Comparison of ENCODE assay signal across 13 cellular contexts in genomic region chr15:75542386-75542797, GRCh38. TPM values are rescaled to one million over a fixed set of nuclear protein-coding genes. Genes with fewer than 3 reads are reported as not detected.
DNase-seq lines count a peak whose midpoint lies in the region; ATAC-seq and TF ChIP-seq lines count a peak whose summit lies in the region.
"Had no signal": no experiment of that assay in that cellular context is flagged by ENCODE, and none has a peak within 500 bp of the region (broad histone marks: within the 10 kb centered on the region; RNA-seq: fewer than 3 reads in every experiment).

No MANE protein-coding gene starts in this region.

- H4K20me1 ChIP-seq in OCI-LY7 (ENCODE audit: insufficient read depth, low read length) = no peaks in the 10 kb centered on the region

- H3K36me3 ChIP-seq in HUES48 (ENCODE audit: control insufficient read depth, insufficient read depth, low read length) (no peaks in the 10 kb centered on the region), OCI-LY7 (ENCODE audit: insufficient read depth, low read length) (peaks cover 2% of the 10 kb centered on the region)

- no peak overlapping the region for H2AFZ ChIP-seq in OCI-LY7 (ENCODE audit: low read length)

- H3K9ac ChIP-seq in HUES48 (ENCODE audit: low read depth, low read length) = no peak overlapping the region

- DNase-seq in caudate nucleus (lab: John Stamatoyannopoulos, UW) = peak in 16 of 61 donors; percentile 1 to 73 (median 9)
- peak; percentile 18 for DNase-seq in iPS-NIHi7 (ENCODE audit: extremely low spot score)
- peak; percentile 53 for DNase-seq in superior temporal gyrus (ENCODE audit: extremely low spot score)
- no peak for DNase-seq in OCI-LY7 (ENCODE audit: low spot score)
- DNase-seq in coronary artery (ENCODE audit: low spot score) = no peak
- DNase-seq: activated B cell treated with CpG ODN at 0.5 μM for 24 hours, activated T-cell treated with anti-CD3 and anti-CD28 coated beads for 4 hours, NCI-H2171 had no signal

- no peaks in the 10 kb centered on the region for H3K9me3 ChIP-seq in HUES48 (ENCODE audit: control insufficient read depth, insufficient read depth, low read length)
- H3K9me3 ChIP-seq in OCI-LY7 (ENCODE audit: low read length) = no peaks in the 10 kb centered on the region

- CTCF ChIA-PET in OCI-LY7 (lab: Charles Lee; ENCODE audit: unreplicated experiment) = no interaction called here

- H3K4me3 ChIP-seq in HUES48 (ENCODE audit: low read depth, low read length) (no peak overlapping the region), OCI-LY7 (ENCODE audit: low read depth, low read length, poor library complexity, severe bottlenecking) (no peak overlapping the region), coronary artery (no peak overlapping the region)

- intact Hi-C loops in OCI-LY7 (cut with micrococcal nuclease; ENCODE audit: unreplicated experiment) = no loop called here

- BruUV-seq in OCI-LY7 (replicated peaks; lab: Mats Ljungman, UMichigan) = no TSS peak

- H3K4me1 ChIP-seq in HUES48 (ENCODE audit: control insufficient read depth, insufficient read depth, low read length) = no peaks in the 10 kb centered on the region
- H3K4me1 ChIP-seq in OCI-LY7 (ENCODE audit: insufficient read depth, low read length, poor library complexity, severe bottlenecking) = no peaks in the 10 kb centered on the region

- TF ChIP-seq CTCF in OCI-LY7 (conservative IDR thresholded peaks at IDR 0.05; ENCODE audit: low read length) = no peak
- no peak for TF ChIP-seq CTCF in coronary artery (IDR thresholded peaks at IDR 0.05)

- POLR2A ChIA-PET in OCI-LY7 (lab: Charles Lee) = no interaction called here

- H3K9me2 ChIP-seq in OCI-LY7 (ENCODE audit: insufficient read depth, low read length) = no peaks in the 10 kb centered on the region

- no peaks in the 10 kb centered on the region for H3K79me2 ChIP-seq in OCI-LY7 (ENCODE audit: insufficient read depth, low read depth, low read length)

- ATAC-seq in HG02571 (IDR thresholded peaks at IDR 0.05; ENCODE audit: unreplicated experiment) = no peak
- ATAC-seq in GM18511 (IDR thresholded peaks at IDR 0.05; ENCODE audit: unreplicated experiment) = no peak

- peak overlapping the region; percentile 50 for H3K27ac ChIP-seq in HUES48 (ENCODE audit: low read depth, low read length)
- H3K27ac ChIP-seq in caudate nucleus (ENCODE audit: low read depth, low read length) = peak overlapping the region; percentile 86
- no peak overlapping the region for H3K27ac ChIP-seq in OCI-LY7 (ENCODE audit: low read depth, low read length, poor library complexity, severe bottlenecking)
- peak overlapping the region in 1 of 2 donors; percentile 57 for H3K27ac ChIP-seq in coronary artery
- H3K27ac ChIP-seq: epithelial cell of prostate, RWPE1 had no signal

- H3K27me3 ChIP-seq in HUES48 (ENCODE audit: control insufficient read depth, insufficient read depth, low read length) = no peaks in the 10 kb centered on the region

- H3K4me2 ChIP-seq in OCI-LY7 (ENCODE audit: low read length) = no peak overlapping the region

RNA-seq across cellular contexts. Expression of gene PTPN9, which starts 36.7 kb away (rescaled TPM):
- total RNA-seq in OCI-LY7 (2014; rRNA removed; shearing (Covaris generic)) = 12.5 and 16.5 TPM in 2 replicates
- 38.5 and 39.2 TPM in 2 replicates for total RNA-seq in OCI-LY7 (2022)

Comparison
In these comparisons a context has a peak if more than half of its experiments do, and no peak if none do; other contexts are left out.
1. DNase-seq: peak in iPS-NIHi7 (single experiment) and superior temporal gyrus (single experiment); none in OCI-LY7 (single experiment) and coronary artery (single experiment).